ENCODE assay signal across 21 cellular contexts in the genomic region with DNA sequence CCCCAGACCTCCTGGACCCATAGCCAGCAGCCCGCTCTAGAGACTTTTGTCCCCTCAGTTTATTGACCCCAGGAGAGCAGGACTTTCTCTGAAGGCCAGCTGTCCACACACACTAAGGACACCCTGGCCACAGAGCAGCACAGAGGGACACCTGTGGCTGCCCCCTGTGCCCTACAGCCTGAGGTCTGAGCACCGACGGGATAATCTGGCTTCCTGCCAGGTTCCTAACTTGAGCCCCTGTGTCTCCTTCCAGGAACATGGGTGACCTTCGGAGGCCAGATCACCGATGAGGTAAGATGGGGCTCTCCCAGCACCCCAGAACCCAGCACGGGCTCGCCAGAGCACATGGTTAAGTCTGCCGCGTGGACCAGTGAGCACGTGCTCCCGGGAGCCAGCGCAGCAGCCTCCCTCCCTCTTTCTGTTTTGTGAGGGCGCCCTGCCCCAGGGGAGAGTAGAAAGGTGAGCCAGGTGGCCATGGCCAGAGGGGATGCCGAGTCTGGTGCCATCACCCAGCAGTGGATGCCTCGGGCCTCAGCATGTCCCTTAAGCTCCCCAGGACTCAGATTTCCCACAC. TPM values are rescaled to one million over a fixed set of nuclear protein-coding genes. Genes with fewer than 3 reads are reported as not detected.
DNase-seq lines count a peak whose midpoint lies in the region; ATAC-seq, FAIRE-seq and TF ChIP-seq lines count a peak whose summit lies in the region.
"Had no signal": no experiment of that assay in that cellular context is flagged by ENCODE, and none has a peak within 500 bp of the region (broad histone marks: within the 10 kb centered on the region; RNA-seq: fewer than 3 reads in every experiment).

No MANE protein-coding gene starts in this region.

- BruUV-seq in K562 (replicated peaks; lab: Mats Ljungman, UMichigan): no TSS peak

- H3K4ac ChIP-seq in neuronal stem cell (ENCODE audit: low read length): no peak overlapping the region

- in situ Hi-C loops in K562 (cut with MboI): no loop called here

- no peak for FAIRE-seq in K562 (lab: Jason Lieb, UNC)
- FAIRE-seq: D721Med, G401.6, GM12891, H54, HTR-8/SVneo had no signal

- no peaks in the 10 kb centered on the region for H3K79me2 ChIP-seq in K562 (ENCODE audit: control insufficient read depth, insufficient read depth, low read length)

- WGBS in K562 (ENCODE audit: insufficient coverage, low coverage, missing lambda C conversion rate): 59% methylated on average over 14 of the region's 15 CpGs
- WGBS in neuronal stem cell (ENCODE audit: extremely low coverage in 2 of 2, insufficient read length in 2 of 2, insufficient replicate concordance in 1 of 2), 2 donors: no CpG with 5 or more reads among the region's 15 CpGs
- 89 to 92% methylated on average over 15 of the region's 15 CpGs for WGBS in sigmoid colon, 2 donors

- no peak overlapping the region for H3K4me3 Mint-ChIP-seq in activated T-cell treated with anti-CD3 and anti-CD28 coated beads, Interleukin-2, amount 50 U/mL, for 24 hours
- H3K4me3 Mint-ChIP-seq in stimulated activated memory B cell treated with anti-CD40 and anti-IgM and Interleukin-4, amounts not matched to agents 10 μg/mL and 1 μg/mL and 100 μg/mL, for 72 hours: no peak overlapping the region
- H3K4me3 Mint-ChIP-seq: CD14-positive monocyte; CD8-positive, alpha-beta T cell had no signal

- no peak overlapping the region for H2BK120ac ChIP-seq in neuronal stem cell (ENCODE audit: low read depth, low read length)

- peak overlapping the region; percentile 41 for H2AK5ac ChIP-seq in neuronal stem cell (ENCODE audit: low read depth, low read length)

- POLR2A ChIA-PET in RWPE1 (lab: Yijun Ruan, JAX; ENCODE audit: low non-redundant PET) (no interaction called here), K562 (lab: Yijun Ruan, JAX) (interaction anchor here (1.1 to 1.4 kb wide), 3 partner anchors 9 to 39 kb away, joined by 3 to 5 read pairs (median 4); no protein-coding TSS in a partner anchor)

- no peak overlapping the region for H3K23ac ChIP-seq in neuronal stem cell (ENCODE audit: low read depth, low read length, poor library complexity)

- H4K8ac ChIP-seq in neuronal stem cell (ENCODE audit: low read depth, low read length): no peak overlapping the region

- intact Hi-C loops in K562 (cut with micrococcal nuclease) (no loop called here), sigmoid colon (cut with DNase I) (no loop called here)

- CTCF ChIA-PET in RWPE1 (lab: Yijun Ruan, JAX): interaction anchor here (0.7 to 0.9 kb wide), 3 partner anchors 171 to 1118 kb away, joined by 3 read pairs; no protein-coding TSS in a partner anchor
- CTCF ChIA-PET in K562 (lab: Yijun Ruan, JAX; ENCODE audit: low intra/inter-chr PET ratio): no interaction called here

- H3K36me3 ChIP-seq in K562 (ENCODE audit: control insufficient read depth, insufficient read depth, low read length): no peaks in the 10 kb centered on the region
- H3K36me3 ChIP-seq in neuronal stem cell (replicated peaks in 1 of 2; ENCODE audit: control insufficient read depth in 2 of 2, insufficient read depth in 2 of 2, low read length in 2 of 2): no peaks in the 10 kb centered on the region
- H3K36me3 ChIP-seq in sigmoid colon: peaks cover 0 to 6% (median 0%) of the 10 kb centered on the region in 4 donors

- H2BK12ac ChIP-seq in neuronal stem cell (ENCODE audit: low read length): no peak overlapping the region

- H3K14ac ChIP-seq in neuronal stem cell (ENCODE audit: low read length): no peak overlapping the region

- TF ChIP-seq POLR2A in K562 (conservative IDR thresholded peaks at IDR 0.05) (no peak), sigmoid colon (IDR thresholded peaks at IDR 0.05) (no peak)

- H3K27ac ChIP-seq in RWPE1 (peak overlapping the region; percentile 76), K562 (ENCODE audit: extremely low read depth, low read depth, low read length) (no peak overlapping the region), neuronal stem cell (replicated peaks; ENCODE audit: low read length) (no peak overlapping the region), sigmoid colon (no peak overlapping the region)
- H3K27ac ChIP-seq: 22Rv1, GM23248 had no signal

- DNase-seq in activated T-cell treated with anti-CD3 and anti-CD28 coated beads, Interleukin-2, amount 50 U/mL, for 24 hours: no peak
- DNase-seq in activated T-cell treated with anti-CD3 and anti-CD28 coated beads, Interleukin-2, amount 50 U/mL, for 1 hour: no peak
- DNase-seq in RWPE1 (ENCODE audit: low spot score): no peak
- no peak for DNase-seq in K562 (ENCODE audit: extremely low read depth in 1 of 4, low spot score in 3 of 4)
- no peak for DNase-seq in neuronal stem cell (ENCODE audit: low spot score)
- DNase-seq in sigmoid colon: no peak
- DNase-seq: CD8-positive, alpha-beta T cell; COR-L47; DMS153; DMS79 treated with DMSO at 0.1 percent for 48 hours; EL; GM23248 had no signal

- TF ChIP-seq CTCF in RWPE1 (conservative IDR thresholded peaks at IDR 0.05; ENCODE audit: low read depth) (no peak), K562 (IDR thresholded peaks at IDR 0.05 in 2 of 3, conservative IDR thresholded peaks at IDR 0.05 in 1 of 3; ENCODE audit: insufficient read depth in 2 of 3, low read depth in 1 of 3, low read length in 3 of 3) (no peak), sigmoid colon (IDR thresholded peaks at IDR 0.05) (no peak)

- H3K27me3 Mint-ChIP-seq in activated T-cell treated with anti-CD3 and anti-CD28 coated beads, Interleukin-2, amount 50 U/mL, for 24 hours: no peaks in the 10 kb centered on the region
- no peaks in the 10 kb centered on the region for H3K27me3 Mint-ChIP-seq in stimulated activated memory B cell treated with anti-CD40 and anti-IgM and Interleukin-4, amounts not matched to agents 10 μg/mL and 1 μg/mL and 100 μg/mL, for 72 hours

- TF ChIP-seq EP300 in K562 (IDR thresholded peaks at IDR 0.05; ENCODE audit: low read length): no peak
- no peak for TF ChIP-seq EP300 in sigmoid colon (IDR thresholded peaks at IDR 0.05)

- peaks cover 88% of the 10 kb centered on the region for H3K36me3 Mint-ChIP-seq in activated T-cell treated with anti-CD3 and anti-CD28 coated beads, Interleukin-2, amount 50 U/mL, for 24 hours (ENCODE audit: low read depth)
- H3K36me3 Mint-ChIP-seq in stimulated activated memory B cell treated with anti-CD40 and anti-IgM and Interleukin-4, amounts not matched to agents 10 μg/mL and 1 μg/mL and 100 μg/mL, for 72 hours: peaks cover 31% of the 10 kb centered on the region

- H3K4me3 ChIP-seq in K562 (no peak overlapping the region), neuronal stem cell (ENCODE audit: low read length in 2 of 2) (peak overlapping the region in 1 of 2 donors; percentile 30), sigmoid colon (no peak overlapping the region)
- H3K4me3 ChIP-seq: GM23248 had no signal

- peak overlapping the region; percentile 19; the same call in 1 of the 2 replicates for H2AFZ ChIP-seq in K562 (ENCODE audit: low read depth, low read length)
- no peak overlapping the region for H2AFZ ChIP-seq in neuronal stem cell (ENCODE audit: low read length)
- H2AFZ ChIP-seq: GM23248 had no signal

- H3K4me2 ChIP-seq in K562 (ENCODE audit: insufficient read depth, low read length) (no peak overlapping the region), neuronal stem cell (ENCODE audit: insufficient read depth, low read length, poor library complexity, severe bottlenecking) (no peak overlapping the region)

- peak overlapping the region; percentile 60 for H3K18ac ChIP-seq in neuronal stem cell (ENCODE audit: low read length)

- ATAC-seq in K562 (no peak), HG02870 (IDR thresholded peaks at IDR 0.05; ENCODE audit: unreplicated experiment) (no peak)
- ATAC-seq in stimulated activated memory B cell treated with anti-CD40 and anti-IgM and Interleukin-4, amounts not matched to agents 10 μg/mL and 1 μg/mL and 100 μg/mL, for 72 hours: no peak
- ATAC-seq: CD8-positive, alpha-beta T cell had no signal

- H2BK5ac ChIP-seq in neuronal stem cell (ENCODE audit: low read length): peak overlapping the region; percentile 84

- H4K91ac ChIP-seq in neuronal stem cell (ENCODE audit: low read depth, low read length, poor library complexity): no peak overlapping the region

- no peaks in the 10 kb centered on the region for H3K79me1 ChIP-seq in neuronal stem cell (ENCODE audit: low read depth, low read length)

- H3K9ac ChIP-seq in K562 (ENCODE audit: insufficient read depth in 1 of 2, low read depth in 2 of 2, low read length in 2 of 2): peak overlapping the region in 1 of 2 experiments; percentile 72; a peak in 2 of 4 replicates
- H3K9ac ChIP-seq in neuronal stem cell (ENCODE audit: low read depth, low read length, poor library complexity): no peak overlapping the region
- H3K9ac ChIP-seq: GM23248 had no signal

- H3K27me3 ChIP-seq in K562 (ENCODE audit: control insufficient read depth in 2 of 2, insufficient read depth in 2 of 2, low read length in 2 of 2): peaks cover 39 to 66% of the 10 kb centered on the region in 2 experiments
- peaks cover 0 to 28% (median 0%) of the 10 kb centered on the region in 3 experiments for H3K27me3 ChIP-seq in neuronal stem cell (ENCODE audit: control insufficient read depth in 3 of 3, insufficient read depth in 3 of 3, low read depth in 1 of 3, low read length in 3 of 3)
- H3K27me3 ChIP-seq in sigmoid colon: no peaks in the 10 kb centered on the region

- no peak for TF ChIP-seq RAD21 in K562 (CRISPR knock-in tag; conservative IDR thresholded peaks at IDR 0.05 in 1 of 2, IDR thresholded peaks at IDR 0.05 in 1 of 2)

- H3K4me1 Mint-ChIP-seq in activated T-cell treated with anti-CD3 and anti-CD28 coated beads, Interleukin-2, amount 50 U/mL, for 24 hours (ENCODE audit: low read depth): peaks cover 5% of the 10 kb centered on the region
- no peaks in the 10 kb centered on the region for H3K4me1 Mint-ChIP-seq in stimulated activated memory B cell treated with anti-CD40 and anti-IgM and Interleukin-4, amounts not matched to agents 10 μg/mL and 1 μg/mL and 100 μg/mL, for 72 hours
- H3K4me1 Mint-ChIP-seq: CD14-positive monocyte had no signal

- peaks cover 2% of the 10 kb centered on the region for H3K9me1 ChIP-seq in K562 (ENCODE audit: control insufficient read depth, insufficient read depth, low read length)

- H2BK15ac ChIP-seq in neuronal stem cell (ENCODE audit: low read length): no peak overlapping the region

- peaks cover 34% of the 10 kb centered on the region for H4K20me1 ChIP-seq in K562 (replicated peaks; ENCODE audit: control insufficient read depth, insufficient read depth, low read length)

- H3K27ac Mint-ChIP-seq in activated T-cell treated with anti-CD3 and anti-CD28 coated beads, Interleukin-2, amount 50 U/mL, for 24 hours: peak overlapping the region; percentile 37
- no peak overlapping the region for H3K27ac Mint-ChIP-seq in stimulated activated memory B cell treated with anti-CD40 and anti-IgM and Interleukin-4, amounts not matched to agents 10 μg/mL and 1 μg/mL and 100 μg/mL, for 72 hours
- H3K27ac Mint-ChIP-seq: CD8-positive, alpha-beta T cell had no signal

- H3K9me3 ChIP-seq in K562 (replicated peaks; ENCODE audit: control insufficient read depth, insufficient read depth, low read depth, low read length): no peaks in the 10 kb centered on the region
- no peaks in the 10 kb centered on the region for H3K9me3 ChIP-seq in neuronal stem cell (replicated peaks in 1 of 2; ENCODE audit: control insufficient read depth in 2 of 2, insufficient read depth in 1 of 2, low read depth in 1 of 2, low read length in 2 of 2)
- H3K9me3 ChIP-seq in sigmoid colon: no peaks in the 10 kb centered on the region

- H3K4me1 ChIP-seq in K562 (replicated peaks in 1 of 2; ENCODE audit: control insufficient read depth in 2 of 2, insufficient read depth in 2 of 2, low read length in 2 of 2) (peaks cover 2 to 33% of the 10 kb centered on the region in 2 experiments; a peak in 4 of 5 replicates), neuronal stem cell (ENCODE audit: control insufficient read depth in 2 of 2, insufficient read depth in 1 of 2, low read depth in 1 of 2, low read length in 2 of 2) (peaks cover 0 to 6% of the 10 kb centered on the region in 2 donors), sigmoid colon (no peaks in the 10 kb centered on the region)

- no peaks in the 10 kb centered on the region for H3K9me3 Mint-ChIP-seq in activated T-cell treated with anti-CD3 and anti-CD28 coated beads, Interleukin-2, amount 50 U/mL, for 24 hours
- H3K9me3 Mint-ChIP-seq in stimulated activated memory B cell treated with anti-CD40 and anti-IgM and Interleukin-4, amounts not matched to agents 10 μg/mL and 1 μg/mL and 100 μg/mL, for 72 hours: no peaks in the 10 kb centered on the region
- H3K9me3 Mint-ChIP-seq: CD8-positive, alpha-beta T cell had no signal

RNA-seq across cellular contexts. Expression of a gene that starts 27.9 kb away (rescaled TPM):
- total RNA-seq in K562 (2011; cell fraction: chromatin; rRNA removed; ENCODE audit: low replicate concordance): 23.9 and 48.7 TPM in 2 replicates
- 31.2 and 38.0 TPM in 2 replicates for total RNA-seq in K562 (2011; cell fraction: nucleolus; rRNA removed)
- 23.7 and 24.4 TPM in 2 replicates for total RNA-seq in K562 (2011; cell fraction: nucleoplasm; rRNA removed)
- total RNA-seq in K562 (2014; rRNA removed): 4.0 and 11.1 TPM in 2 replicates
- 7.1 and 7.2 TPM in 2 replicates for total RNA-seq in K562 (2014; rRNA removed; fragmentation: Illumina TruSeq; extraction: Trizol)
- 6.1 and 6.4 TPM in 2 replicates for total RNA-seq in K562 (2015; rRNA removed; fragmentation: Illumina TruSeq; extraction: Trizol)
- total RNA-seq in K562 (2021): 14.7 and 15.8 TPM in 2 replicates
- 5.8 and 7.4 TPM in 2 replicates for polyA plus RNA-seq in K562 (2011; rRNA removed)
- 3.5 and 7.3 TPM in 2 replicates for polyA plus RNA-seq in K562 (2011; cell fraction: cytosol; rRNA removed)
- 19.8 and 26.0 TPM in 2 replicates for polyA plus RNA-seq in K562 (2011; cell fraction: nucleus; rRNA removed)
- 11.8 and 15.5 TPM in 2 replicates for polyA plus RNA-seq in K562 (2012)
- 8.1 and 8.2 TPM in 2 replicates for polyA plus RNA-seq in K562 (2014; fragmentation: Illumina TruSeq; extraction: Trizol)
- 1 to 10 TPM; 1.8 to 2.4 TPM for polyA plus RNA-seq in K562 (2014; fragmentation: Nextera tagmentation; extraction: Ambion mirVana)
- 8.3 and 10.8 TPM in 2 replicates for polyA plus RNA-seq in K562 (2014; rRNA removed)
- polyA minus RNA-seq in K562 (2011; rRNA and poly(A)+ RNA removed): 2.0 and 5.5 TPM in 2 replicates
- 3.7 and 4.5 TPM in 2 replicates for polyA minus RNA-seq in K562 (2011; cell fraction: cytosol; rRNA and poly(A)+ RNA removed)
- polyA minus RNA-seq in K562 (2011; cell fraction: nucleus; rRNA and poly(A)+ RNA removed): 13.6 and 16.0 TPM in 2 replicates
- polyA plus RNA-seq in neuronal stem cell (2013, experiment 1 of 2): 5.4 TPM
- polyA plus RNA-seq in neuronal stem cell (2013, experiment 2 of 2): 6.0 TPM
- 1 to 10 TPM; 6.8 to 9.0 (median 7.7) TPM for total RNA-seq in sigmoid colon
- 10 to 100 TPM in 1 of 3 donors, 1 to 10 TPM in 2; 3.0 to 23.5 (median 4.9) TPM for polyA plus RNA-seq in sigmoid colon
